Comparison of ENCODE assay signal across 8 cellular contexts in the genomic region with DNA sequence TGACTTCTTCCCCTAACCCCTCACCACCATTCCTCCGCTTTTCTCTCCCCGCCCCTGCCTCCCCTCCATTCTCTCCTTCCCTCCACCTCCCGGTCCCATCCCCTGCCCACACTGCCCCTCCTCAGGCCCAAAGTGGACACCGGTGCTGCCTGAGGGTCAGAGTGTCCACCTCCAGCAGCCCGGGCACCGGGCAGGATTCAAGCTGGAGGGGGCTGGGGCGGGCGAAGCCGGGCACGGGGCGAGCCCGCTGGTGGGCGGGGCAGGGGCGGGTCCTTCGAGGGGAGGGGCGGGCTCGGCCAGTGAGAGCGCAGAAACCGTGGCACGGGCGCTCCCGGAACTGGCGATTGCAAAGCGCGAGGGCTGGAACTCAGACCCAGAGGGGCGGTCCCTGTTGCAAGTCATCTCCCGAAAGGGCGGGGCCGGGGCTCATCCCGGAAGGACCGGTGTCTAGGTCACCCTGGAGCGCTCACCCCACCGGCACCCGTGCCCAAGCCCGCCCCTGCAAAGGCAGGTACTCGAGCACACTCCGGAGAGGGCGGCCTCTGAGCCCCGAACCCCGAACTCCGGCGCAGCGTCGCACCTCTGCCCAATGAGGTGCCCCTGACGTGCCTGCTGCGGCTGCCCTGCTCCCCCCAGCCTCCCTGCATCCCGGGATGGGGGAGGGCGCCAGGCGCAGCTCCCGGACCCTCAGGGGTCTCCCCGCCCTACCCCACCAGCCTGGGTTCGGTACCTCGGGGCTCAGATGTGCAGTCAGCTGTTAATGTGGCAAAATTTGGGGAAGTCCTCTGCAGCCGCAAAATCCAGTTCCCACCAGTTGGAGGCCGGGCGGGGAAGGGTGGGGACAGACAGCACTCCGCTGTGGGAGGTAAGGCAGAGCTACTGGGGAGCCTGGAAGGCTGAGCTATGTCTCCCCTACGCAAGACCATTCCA. TPM values are rescaled to one million over a fixed set of nuclear protein-coding genes. Genes with fewer than 3 reads are reported as not detected.
DNase-seq lines count a peak whose midpoint lies in the region; ATAC-seq and TF ChIP-seq lines count a peak whose summit lies in the region.

No MANE protein-coding gene starts in this region.

- H3K79me2 ChIP-seq in MM.1S (ENCODE audit: low read length) = no peaks in the 10 kb centered on the region
- H3K79me2 ChIP-seq in SK-N-SH (ENCODE audit: insufficient read depth) = no peaks in the 10 kb centered on the region
- peaks cover 2% of the 10 kb centered on the region for H3K79me2 ChIP-seq in trophoblast cell (ENCODE audit: control insufficient read depth, insufficient read depth, low read length, poor library complexity)

- H3K4me3 ChIP-seq in MM.1S (ENCODE audit: low read length) = peak overlapping the region; percentile 92
- peak overlapping the region; percentile 78 to 80 for H3K4me3 ChIP-seq in SK-N-SH (ENCODE audit: low read depth in 2 of 2, low read length in 1 of 2)
- H3K4me3 ChIP-seq in trophoblast cell (ENCODE audit: low read depth, low read length) = peak overlapping the region; percentile 69

- POLR2A ChIA-PET in SK-N-SH (lab: Yijun Ruan, JAX) = interaction anchor here (0.7 kb wide), 1 partner anchor 196 kb away, joined by 3 read pairs; no protein-coding TSS in a partner anchor

- H3K27me3 ChIP-seq in MM.1S (replicated peaks; ENCODE audit: insufficient read depth, low read length) = no peaks in the 10 kb centered on the region
- H3K27me3 ChIP-seq in SK-N-SH (ENCODE audit: insufficient read depth) = no peaks in the 10 kb centered on the region
- H3K27me3 ChIP-seq in trophoblast cell (ENCODE audit: insufficient read depth, low read length) = no peaks in the 10 kb centered on the region

- H3K9me3 ChIP-seq in MM.1S (replicated peaks; ENCODE audit: insufficient read depth, low read length) (no peaks in the 10 kb centered on the region), SK-N-SH (no peaks in the 10 kb centered on the region), trophoblast cell (ENCODE audit: insufficient read depth, low read depth, low read length) (no peaks in the 10 kb centered on the region)

- CTCF ChIA-PET in SK-N-SH (lab: Yijun Ruan, JAX) = interaction anchor here (0.9 to 7.6 kb wide), 8 partner anchors 11 to 597 kb away, joined by 3 to 66 read pairs (median 6); a partner anchor contains a TSS

- TF ChIP-seq EP300 in SK-N-SH (IDR thresholded peaks at IDR 0.05; ENCODE audit: borderline replicate concordance in 1 of 2, low read depth in 1 of 2, low read length in 1 of 2) = no peak; a peak in 1 of 4 replicates

- H2AK5ac ChIP-seq in trophoblast cell (ENCODE audit: low read length) = peak overlapping the region; percentile 45

- H3K9me2 ChIP-seq in MM.1S (replicated peaks; ENCODE audit: insufficient read depth, low read length) (no peaks in the 10 kb centered on the region), SK-N-SH (no peaks in the 10 kb centered on the region)

- H2BK12ac ChIP-seq in trophoblast cell (ENCODE audit: low read length) = peak overlapping the region; percentile 24

- peak overlapping the region in 1 of 2 donors; percentile 48 for H3K27ac Mint-ChIP-seq in activated naive CD4-positive, alpha-beta T cell treated with anti-CD3 and anti-CD28 coated beads, Interleukin-2, amount 50 U/mL, for 72 hours
- H3K27ac Mint-ChIP-seq in type B pancreatic cell = peak overlapping the region; percentile 31

- H3K27ac ChIP-seq in MM.1S (ENCODE audit: low read length) (peak overlapping the region; percentile 56; the same call in 1 of the 2 replicates), SK-N-SH (ENCODE audit: low read depth in 2 of 2, low read length in 1 of 2) (peak overlapping the region; percentile 35 to 58; a peak in 2 of 4 replicates), trophoblast cell (ENCODE audit: low read depth, low read length) (no peak overlapping the region)

- peaks cover 10% of the 10 kb centered on the region for H3K79me1 ChIP-seq in trophoblast cell (ENCODE audit: low read length)

- H3K4ac ChIP-seq in trophoblast cell (ENCODE audit: low read depth, low read length) = peak overlapping the region; percentile 65

- peak; percentile 98 for DNase-seq in GM03348 (ENCODE audit: low spot score)
- peak; percentile 92 for DNase-seq in HCEC 1CT
- DNase-seq in MM.1S = peak; percentile 98
- DNase-seq in SK-N-SH = peak; percentile 98
- DNase-seq in activated naive CD4-positive, alpha-beta T cell treated with anti-CD3 and anti-CD28 coated beads, Interleukin-2, amount 50 U/mL, for 72 hours (ENCODE audit: low spot score in 2 of 2) = peak; percentile 94 to 97
- peak; percentile 97 for DNase-seq in Right ventricle myocardium superior
- peak; percentile 84 to 93 for DNase-seq in trophoblast cell
- DNase-seq in type B pancreatic cell (ENCODE audit: extremely low spot score, unreplicated experiment) = peak; percentile 88

- H3K9me3 Mint-ChIP-seq in activated naive CD4-positive, alpha-beta T cell treated with anti-CD3 and anti-CD28 coated beads, Interleukin-2, amount 50 U/mL, for 72 hours = peaks cover 0 to 5% of the 10 kb centered on the region in 2 donors
- no peaks in the 10 kb centered on the region for H3K9me3 Mint-ChIP-seq in type B pancreatic cell

- intact Hi-C loops in Right ventricle myocardium superior (cut with DNase I) = no loop called here

- H3K4me1 Mint-ChIP-seq in type B pancreatic cell (ENCODE audit: unreplicated experiment) = peaks cover 14% of the 10 kb centered on the region

- H2BK120ac ChIP-seq in trophoblast cell (ENCODE audit: insufficient read depth, low read length, poor library complexity) = peak overlapping the region; percentile 57

- H3K9ac ChIP-seq in MM.1S (ENCODE audit: low read length) = peak overlapping the region; percentile 91
- H3K9ac ChIP-seq in SK-N-SH = peak overlapping the region; percentile 75
- no peak overlapping the region for H3K9ac ChIP-seq in trophoblast cell (ENCODE audit: low read length)

- H3F3A ChIP-seq in MM.1S (ENCODE audit: insufficient read depth, low read length) (0 out of 2 replicates have a peak, but pooled peaks cover 2% of the 10 kb centered on the region), SK-N-SH (replicated peaks; ENCODE audit: insufficient read depth) (peaks cover 7% of the 10 kb centered on the region)

- no peak overlapping the region for H3K23ac ChIP-seq in trophoblast cell (ENCODE audit: low read length)

- H4K91ac ChIP-seq in trophoblast cell (ENCODE audit: low read depth, low read length) = peak overlapping the region; percentile 90

- peak overlapping the region; percentile 90 for H3K18ac ChIP-seq in trophoblast cell (ENCODE audit: low read length)

- WGBS in SK-N-SH (ENCODE audit: low lambda C conversion rate) = 13% methylated on average over 29 of the region's 58 CpGs
- WGBS in trophoblast cell (ENCODE audit: extremely low coverage, insufficient coverage, insufficient read length) = no CpG with 5 or more reads among the region's 58 CpGs

- peaks cover 0 to 14% of the 10 kb centered on the region in 2 donors for H3K36me3 Mint-ChIP-seq in activated naive CD4-positive, alpha-beta T cell treated with anti-CD3 and anti-CD28 coated beads, Interleukin-2, amount 50 U/mL, for 72 hours
- H3K36me3 Mint-ChIP-seq in type B pancreatic cell = peaks cover 4% of the 10 kb centered on the region

- H3K36me3 ChIP-seq in MM.1S (replicated peaks; ENCODE audit: insufficient read depth, low read length) (no peaks in the 10 kb centered on the region), SK-N-SH (replicated peaks in 1 of 2; ENCODE audit: control insufficient read depth in 1 of 2, insufficient read depth in 2 of 2, low read length in 1 of 2) (no peaks in the 10 kb centered on the region), trophoblast cell (ENCODE audit: control insufficient read depth in 1 of 2, insufficient read depth in 2 of 2, low read length in 2 of 2) (peaks cover 0 to 2% of the 10 kb centered on the region in 2 experiments)

- peak overlapping the region; percentile 91 for H3K4me2 ChIP-seq in MM.1S (ENCODE audit: low read depth, low read length)
- peak overlapping the region; percentile 98 for H3K4me2 ChIP-seq in SK-N-SH
- H3K4me2 ChIP-seq in trophoblast cell (ENCODE audit: low read length) = peak overlapping the region; percentile 81

- no peak for TF ChIP-seq CTCF in MM.1S (IDR thresholded peaks at IDR 0.05; ENCODE audit: low read length)
- TF ChIP-seq CTCF in SK-N-SH (IDR thresholded peaks at IDR 0.05) = no peak
- no peak for TF ChIP-seq CTCF in type B pancreatic cell (conservative IDR thresholded peaks at IDR 0.05)

- peak overlapping the region; percentile 73 for H4K12ac ChIP-seq in trophoblast cell (ENCODE audit: low read depth, low read length)

- peak overlapping the region; percentile 82 for H3K4me3 Mint-ChIP-seq in type B pancreatic cell

- peak; percentile 97 for ATAC-seq in activated naive CD4-positive, alpha-beta T cell treated with anti-CD3 and anti-CD28 coated beads, Interleukin-2, amount 50 U/mL, for 72 hours
- ATAC-seq in Right ventricle myocardium superior (ENCODE audit: poor library complexity) = peak; percentile 93

- peak overlapping the region; percentile 86 for H3K14ac ChIP-seq in trophoblast cell (ENCODE audit: low read length)

- peak overlapping the region; percentile 95 for H4K8ac ChIP-seq in trophoblast cell (ENCODE audit: low read depth, low read length)

- H3K27me3 Mint-ChIP-seq in type B pancreatic cell = peaks cover 3% of the 10 kb centered on the region

- H4K20me1 ChIP-seq in MM.1S (ENCODE audit: insufficient read depth, low read length) (no peaks in the 10 kb centered on the region), SK-N-SH (ENCODE audit: insufficient read depth) (no peaks in the 10 kb centered on the region)

- H3K4me1 ChIP-seq in MM.1S (ENCODE audit: low read length) (peaks cover 20% of the 10 kb centered on the region), SK-N-SH (ENCODE audit: control insufficient read depth in 1 of 2, insufficient read depth in 2 of 2, low read depth in 1 of 2, low read length in 1 of 2) (peaks cover 17 to 21% of the 10 kb centered on the region in 2 experiments; a peak in 3 of 4 replicates), trophoblast cell (ENCODE audit: control insufficient read depth in 1 of 2, insufficient read depth in 2 of 2, low read length in 2 of 2) (peaks cover 24 to 28% of the 10 kb centered on the region in 2 experiments)

- H2AFZ ChIP-seq in MM.1S (ENCODE audit: low read length) = peak overlapping the region; percentile 93
- peak overlapping the region; percentile 90 for H2AFZ ChIP-seq in SK-N-SH (ENCODE audit: low read depth)
- H2AFZ ChIP-seq in trophoblast cell (ENCODE audit: insufficient read depth, low read length, poor library complexity) = peak overlapping the region; percentile 95

- H2BK5ac ChIP-seq in trophoblast cell (ENCODE audit: low read depth, low read length, poor library complexity) = peak overlapping the region; percentile 54

- no peak for TF ChIP-seq RAD21 in SK-N-SH (IDR thresholded peaks at IDR 0.05; ENCODE audit: low read length)

RNA-seq across cellular contexts. Expression of a gene that starts 16.5 kb away (rescaled TPM):
- 1.1 and 1.6 TPM in 2 replicates for polyA plus RNA-seq in SK-N-SH (2012; rRNA removed)
- 1.2 and 1.7 TPM in 2 replicates for polyA plus RNA-seq in SK-N-SH (2012; cell fraction: cytosol; rRNA removed)
- 2.4 and 4.2 TPM in 2 replicates for polyA plus RNA-seq in SK-N-SH (2012; cell fraction: nucleus; rRNA removed)
- 1 to 10 TPM; 1.5 to 1.8 TPM for total RNA-seq in activated naive CD4-positive, alpha-beta T cell treated with anti-CD3 and anti-CD28 coated beads, Interleukin-2, amount 50 U/mL, for 72 hours
- total RNA-seq in Right ventricle myocardium superior (37.7 TPM), type B pancreatic cell (ENCODE audit: low replicate concordance) (108 and 140 TPM in 2 replicates)
- 604 and 638 TPM in 2 replicates for polyA plus RNA-seq in trophoblast cell (2013)

RNA-seq across cellular contexts. Expression of a gene that starts 27.1 kb away (rescaled TPM):
- polyA plus RNA-seq in SK-N-SH (2012; rRNA removed) = 16.2 and 23.6 TPM in 2 replicates
- 15.9 and 26.1 TPM in 2 replicates for polyA plus RNA-seq in SK-N-SH (2012; cell fraction: cytosol; rRNA removed)
- polyA plus RNA-seq in SK-N-SH (2012; cell fraction: nucleus; rRNA removed) = 15.9 and 37.1 TPM in 2 replicates
- total RNA-seq in activated naive CD4-positive, alpha-beta T cell treated with anti-CD3 and anti-CD28 coated beads, Interleukin-2, amount 50 U/mL, for 72 hours = 1 to 10 TPM; 3.6 to 5.9 TPM
- total RNA-seq in Right ventricle myocardium superior (1.1 TPM), type B pancreatic cell (ENCODE audit: low replicate concordance) (3.7 and 14.2 TPM in 2 replicates)
- 252 and 269 TPM in 2 replicates for polyA plus RNA-seq in trophoblast cell (2013)

Comparison
In these comparisons a context has a peak if more than half of its experiments do, and no peak if none do; other contexts are left out.
1. RNA of a gene that starts 16.5 kb away (total RNA-seq): 108 to 140 TPM in type B pancreatic cell and 37.7 TPM in Right ventricle myocardium superior (single experiment); 1.5 to 1.8 TPM in activated naive CD4-positive, alpha-beta T cell treated with anti-CD3 and anti-CD28 coated beads, Interleukin-2, amount 50 U/mL, for 72 hours; every median in the first group is over 10 times any median in the second.
2. Peak in every context shown above with its lines, with median percentiles within 50 percentile points of each other: DNase-seq, H2AFZ ChIP-seq, H3K4me2 ChIP-seq and H3K4me3 ChIP-seq.